7 cellular contexts compared by ENCODE assay signal in the genomic region with DNA sequence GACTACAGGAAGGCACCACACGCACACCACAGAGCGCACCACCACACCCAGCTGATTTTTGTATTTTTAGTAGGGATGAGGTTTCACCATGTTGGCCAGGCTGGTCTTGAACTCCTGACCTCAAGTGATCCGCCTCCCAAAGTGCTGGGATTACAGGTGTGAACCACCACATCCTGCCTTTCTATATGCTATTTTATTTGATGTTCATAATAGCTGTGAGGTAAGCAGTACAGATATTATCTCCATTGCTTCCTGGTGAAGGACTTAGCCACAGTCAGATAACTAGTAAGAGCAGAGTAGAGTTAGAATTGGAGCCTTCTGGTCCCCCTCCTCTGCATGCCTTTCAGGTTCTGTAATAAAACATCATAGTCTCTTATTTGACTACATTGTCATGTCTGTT. TPM values are rescaled to one million over a fixed set of nuclear protein-coding genes. Genes with fewer than 3 reads are reported as not detected.
"Had no signal": no experiment of that assay in that cellular context is flagged by ENCODE, and none has a peak within 500 bp of the region (broad histone marks: within the 10 kb centered on the region; RNA-seq: fewer than 3 reads in every experiment).

No MANE protein-coding gene starts in this region.

RNA-seq across cellular contexts. Expression of a gene that starts 46.3 kb away (rescaled TPM):
- total RNA-seq: LHCN-M2, MCF 10A, PC-9, Right ventricle myocardium inferior, RPMI7951, SJCRH30, SK-MEL-5 had no signal
